In genomic region chr17:8488931-8489330, GRCh38 we compare ENCODE assay signal across 12 cellular contexts. TPM values are rescaled to one million over a fixed set of nuclear protein-coding genes. Genes with fewer than 3 reads are reported as not detected.
DNase-seq lines count a peak whose midpoint lies in the region; ATAC-seq and TF ChIP-seq lines count a peak whose summit lies in the region.
"Had no signal": no experiment of that assay in that cellular context is flagged by ENCODE, and none has a peak within 500 bp of the region (broad histone marks: within the 10 kb centered on the region; RNA-seq: fewer than 3 reads in every experiment).

No MANE protein-coding gene starts in this region.

- H3K9me3 ChIP-seq in CD8-positive, alpha-beta T cell (ENCODE audit: low read length), result no peaks in the 10 kb centered on the region
- H3K9me3 ChIP-seq in neutrophil, result no peaks in the 10 kb centered on the region
- peaks cover 5% of the 10 kb centered on the region; the same call in 1 of the 2 replicates for H3K9me3 ChIP-seq in Karpas-422 (ENCODE audit: low read length)

- no peak overlapping the region for H3K4me3 Mint-ChIP-seq in CD8-positive, alpha-beta T cell
- H3K4me3 Mint-ChIP-seq in nephron progenitor cell, result no peak overlapping the region
- H3K4me3 Mint-ChIP-seq: memory B cell had no signal

- CTCF ChIA-PET in CD8-positive, alpha-beta T cell (lab: Charles Lee), result interaction anchor here (1.3 kb wide), 1 partner anchor 79 kb away, joined by 3 read pairs; no protein-coding TSS in a partner anchor

- H3K4me1 Mint-ChIP-seq in CD8-positive, alpha-beta T cell (ENCODE audit: low read depth), result no peaks in the 10 kb centered on the region
- no peaks in the 10 kb centered on the region for H3K4me1 Mint-ChIP-seq in nephron progenitor cell
- H3K4me1 Mint-ChIP-seq: memory B cell had no signal

- H3K27ac Mint-ChIP-seq in CD8-positive, alpha-beta T cell, result peak overlapping the region; percentile 55
- no peak overlapping the region for H3K27ac Mint-ChIP-seq in nephron progenitor cell
- H3K27ac Mint-ChIP-seq: memory B cell had no signal

- no peak for DNase-seq in CD8-positive, alpha-beta T cell
- DNase-seq in SK-MEL-5 (ENCODE audit: low read depth, low spot score) (peak; percentile 81), fibroblast of pulmonary artery (ENCODE audit: low read depth) (peak; percentile 96), NCI-H2171 treated with DMSO at 0.1 percent for 48 hours (lab: John Stamatoyannopoulos, UW) (no peak), Karpas-422 (no peak), nephron progenitor cell (no peak)
- DNase-seq: activated naive CD4-positive, alpha-beta T cell; DMS153 had no signal

- no peaks in the 10 kb centered on the region for H3K4me1 ChIP-seq in CD8-positive, alpha-beta T cell (ENCODE audit: insufficient read depth, low read length)
- H3K4me1 ChIP-seq in neutrophil (ENCODE audit: control insufficient read depth in 1 of 2, insufficient read depth in 1 of 2, low read depth in 1 of 2, low read length in 1 of 2) (no peaks in the 10 kb centered on the region), Karpas-422 (ENCODE audit: low read length) (no peaks in the 10 kb centered on the region)

- no peaks in the 10 kb centered on the region for H3K79me2 ChIP-seq in Karpas-422 (ENCODE audit: low read length)

- TF ChIP-seq CTCF in CD8-positive, alpha-beta T cell (IDR thresholded peaks at IDR 0.05), result no peak
- TF ChIP-seq CTCF in fibroblast of pulmonary artery (IDR thresholded peaks at IDR 0.05; ENCODE audit: low read length, missing control alignments), result peak; percentile 12
- TF ChIP-seq CTCF in neutrophil (IDR thresholded peaks at IDR 0.05), result no peak
- TF ChIP-seq CTCF in nephron progenitor cell (IDR thresholded peaks at IDR 0.05), result no peak

- POLR2A ChIA-PET in CD8-positive, alpha-beta T cell (lab: Charles Lee), result no interaction called here

- H2AFZ ChIP-seq in Karpas-422 (ENCODE audit: low read length), result no peak overlapping the region

- no peaks in the 10 kb centered on the region for H3K36me3 ChIP-seq in CD8-positive, alpha-beta T cell (ENCODE audit: insufficient read depth, low read length)
- H3K36me3 ChIP-seq in neutrophil (peaks cover 33% of the 10 kb centered on the region), Karpas-422 (ENCODE audit: insufficient read depth, low read length) (no peaks in the 10 kb centered on the region)

- in situ Hi-C loops in SK-MEL-5 (cut with HindIII; ENCODE audit: low pct_unique_long_range_greater_than_20kb, low sequenced_read_pairs), result no loop called here

- no peak overlapping the region for H3K9ac ChIP-seq in Karpas-422 (ENCODE audit: low read length)
- H3K9ac ChIP-seq: KMS-11 had no signal

- H3K9me2 ChIP-seq in Karpas-422 (replicated peaks; ENCODE audit: insufficient read depth, low read length), result no peaks in the 10 kb centered on the region

- H3K4me2 ChIP-seq in Karpas-422 (ENCODE audit: low read depth, low read length, poor library complexity, severe bottlenecking), result no peak overlapping the region
- H3K4me2 ChIP-seq: KMS-11 had no signal

- ATAC-seq in CD8-positive, alpha-beta T cell, result no peak
- ATAC-seq in GM18517 (IDR thresholded peaks at IDR 0.05; ENCODE audit: unreplicated experiment), result no peak

- no peaks in the 10 kb centered on the region for H4K20me1 ChIP-seq in Karpas-422 (ENCODE audit: insufficient read depth, low read depth, low read length)

- no peak overlapping the region for H3K4me3 ChIP-seq in CD8-positive, alpha-beta T cell (ENCODE audit: low read depth, low read length)
- H3K4me3 ChIP-seq in fibroblast of pulmonary artery (replicated peaks; ENCODE audit: low read depth, low read length) (no peak overlapping the region), neutrophil (ENCODE audit: low read depth in 1 of 2, low read length in 1 of 2) (no peak overlapping the region), Karpas-422 (ENCODE audit: low read length) (no peak overlapping the region)

- intact Hi-C loops in CD8-positive, alpha-beta T cell (cut with DNase I, micrococcal nuclease), result no loop called here

- H3K9me3 Mint-ChIP-seq in CD8-positive, alpha-beta T cell, result peaks cover 11% of the 10 kb centered on the region
- peaks cover 16% of the 10 kb centered on the region for H3K9me3 Mint-ChIP-seq in nephron progenitor cell

- no peaks in the 10 kb centered on the region for H3K27me3 ChIP-seq in CD8-positive, alpha-beta T cell (ENCODE audit: insufficient read depth, low read length)
- H3K27me3 ChIP-seq in neutrophil (no peaks in the 10 kb centered on the region), Karpas-422 (ENCODE audit: low read length) (no peaks in the 10 kb centered on the region)

- H3K27me3 Mint-ChIP-seq in CD8-positive, alpha-beta T cell (ENCODE audit: low read depth), result no peaks in the 10 kb centered on the region
- H3K27me3 Mint-ChIP-seq in nephron progenitor cell (ENCODE audit: low read depth, poor library complexity), result no peaks in the 10 kb centered on the region
- H3K27me3 Mint-ChIP-seq: memory B cell had no signal

- no peak overlapping the region for H3K27ac ChIP-seq in CD8-positive, alpha-beta T cell (ENCODE audit: low read depth, low read length)
- H3K27ac ChIP-seq in neutrophil (peak overlapping the region; percentile 5), Karpas-422 (ENCODE audit: low read length) (no peak overlapping the region)
- H3K27ac ChIP-seq: KMS-11 had no signal

- peaks cover 34% of the 10 kb centered on the region for H3K36me3 Mint-ChIP-seq in CD8-positive, alpha-beta T cell
- peaks cover 93% of the 10 kb centered on the region for H3K36me3 Mint-ChIP-seq in nephron progenitor cell (ENCODE audit: low read depth)

RNA-seq across cellular contexts. Expression of gene NDEL1, which starts 53.2 kb away (rescaled TPM):
- 100 to 1,000 TPM; 266 to 279 TPM for total RNA-seq in CD8-positive, alpha-beta T cell
- total RNA-seq in SK-MEL-5 (2014; rRNA removed; shearing (Covaris generic)), result 27.7 and 28.6 TPM in 2 replicates
- polyA plus RNA-seq in SK-MEL-5 (2015; cell fraction: cytosol; rRNA removed), result 48.2 and 50.1 TPM in 2 replicates
- 107 and 139 TPM in 2 replicates for polyA plus RNA-seq in SK-MEL-5 (2015; cell fraction: nucleus; rRNA removed)
- total RNA-seq in Karpas-422 (2014; rRNA removed; shearing (Covaris generic); ENCODE audit: low replicate concordance), result 26.0 and 48.6 TPM in 2 replicates

Comparison
In these comparisons a context has a peak if more than half of its experiments do, and no peak if none do; other contexts are left out.
1. DNase-seq: peak in SK-MEL-5 (single experiment) and fibroblast of pulmonary artery (single experiment); none in CD8-positive, alpha-beta T cell (0 of 7), NCI-H2171 treated with DMSO at 0.1 percent for 48 hours (single experiment), Karpas-422 (single experiment) and nephron progenitor cell (single experiment).